Comparison of ENCODE assay signal across 17 cellular contexts in genomic region chr3:76487446-76487845, GRCh38.
"Had no signal": no experiment of that assay in that cellular context is flagged by ENCODE, and none has a peak within 500 bp of the region (broad histone marks: within the 10 kb centered on the region; RNA-seq: fewer than 3 reads in every experiment).

No MANE protein-coding gene starts in this region.

- DNase-seq: activated CD4-positive, alpha-beta T cell treated with anti-CD3 and anti-CD28 coated beads, Interleukin-2, amount 10 ng/mL, durations not matched to agents 7 days and 5 days; activated CD4-positive, CD25-positive, alpha-beta regulatory T cell; activated effector memory CD4-positive, alpha-beta T cell treated with anti-CD3 and anti-CD28 coated beads, Interleukin-2, amount 50 U/mL, for 16 hours; activated T-cell treated with anti-CD3 and anti-CD28 coated beads, Interleukin-2, amount 50 U/mL, for 24 hours; anterior cingulate cortex; hippocampal formation; left cardiac atrium; naive thymus-derived CD4-positive, alpha-beta T cell; right cardiac atrium; stimulated activated CD4-positive, alpha-beta T cell treated with anti-CD3 and anti-CD28 coated beads, Interleukin-1b, Interleukin-23, amount 100 ng/mL, for 48 hours; stimulated activated naive B cell treated with anti-CD40 and anti-IgM and Interleukin-4, amounts not matched to agents 10 μg/mL and 1 μg/mL and 100 μg/mL, for 72 hours; T-helper 2 cell; trophoblast cell had no signal

- H3K36me3 Mint-ChIP-seq: activated naive CD8-positive, alpha-beta T cell; naive thymus-derived CD4-positive, alpha-beta T cell; stimulated activated naive B cell treated with anti-CD40 and anti-IgM and Interleukin-4, amounts not matched to agents 10 μg/mL and 1 μg/mL and 100 μg/mL, for 72 hours had no signal

- ATAC-seq: left cardiac atrium; naive thymus-derived CD4-positive, alpha-beta T cell; right cardiac atrium; stimulated activated naive B cell treated with anti-CD40 and anti-IgM and Interleukin-4, amounts not matched to agents 10 μg/mL and 1 μg/mL and 100 μg/mL, for 72 hours had no signal

- H3K4me3 Mint-ChIP-seq: activated CD4-positive, alpha-beta T cell treated with anti-CD3 and anti-CD28 coated beads, Interleukin-2, amount 10 ng/mL, durations not matched to agents 7 days and 5 days; activated naive CD8-positive, alpha-beta T cell; activated T-cell treated with anti-CD3 and anti-CD28 coated beads, Interleukin-2, amount 50 U/mL, for 24 hours; naive thymus-derived CD4-positive, alpha-beta T cell; stimulated activated naive B cell treated with anti-CD40 and anti-IgM and Interleukin-4, amounts not matched to agents 10 μg/mL and 1 μg/mL and 100 μg/mL, for 72 hours had no signal

- H3K27ac Mint-ChIP-seq: activated CD4-positive, alpha-beta T cell treated with anti-CD3 and anti-CD28 coated beads, Interleukin-2, amount 10 ng/mL, durations not matched to agents 7 days and 5 days; activated naive CD8-positive, alpha-beta T cell; activated T-cell treated with anti-CD3 and anti-CD28 coated beads, Interleukin-2, amount 50 U/mL, for 24 hours; naive thymus-derived CD4-positive, alpha-beta T cell; stimulated activated naive B cell treated with anti-CD40 and anti-IgM and Interleukin-4, amounts not matched to agents 10 μg/mL and 1 μg/mL and 100 μg/mL, for 72 hours had no signal

- FAIRE-seq: endometrium, frontal cortex, TTC549 had no signal

- H3K4me1 Mint-ChIP-seq: activated CD4-positive, alpha-beta T cell treated with anti-CD3 and anti-CD28 coated beads, Interleukin-2, amount 10 ng/mL, durations not matched to agents 7 days and 5 days; naive thymus-derived CD4-positive, alpha-beta T cell; stimulated activated naive B cell treated with anti-CD40 and anti-IgM and Interleukin-4, amounts not matched to agents 10 μg/mL and 1 μg/mL and 100 μg/mL, for 72 hours had no signal

- H3K27me3 Mint-ChIP-seq: activated CD4-positive, alpha-beta T cell treated with anti-CD3 and anti-CD28 coated beads, Interleukin-2, amount 10 ng/mL, durations not matched to agents 7 days and 5 days; activated naive CD8-positive, alpha-beta T cell; activated T-cell treated with anti-CD3 and anti-CD28 coated beads, Interleukin-2, amount 50 U/mL, for 24 hours; naive thymus-derived CD4-positive, alpha-beta T cell; stimulated activated naive B cell treated with anti-CD40 and anti-IgM and Interleukin-4, amounts not matched to agents 10 μg/mL and 1 μg/mL and 100 μg/mL, for 72 hours had no signal
